Comparison of ENCODE assay signal across 1 cellular context in genomic region chr9:107211331-107211730, GRCh38.
TF ChIP-seq lines count a peak whose summit lies in the region.

No MANE protein-coding gene starts in this region.

TF ChIP-seq in GM23338, 12 proteins besides CTCF, POLR2A, EP300 and RAD21 (continued from another document):
- TF ChIP-seq, protein P1, sequence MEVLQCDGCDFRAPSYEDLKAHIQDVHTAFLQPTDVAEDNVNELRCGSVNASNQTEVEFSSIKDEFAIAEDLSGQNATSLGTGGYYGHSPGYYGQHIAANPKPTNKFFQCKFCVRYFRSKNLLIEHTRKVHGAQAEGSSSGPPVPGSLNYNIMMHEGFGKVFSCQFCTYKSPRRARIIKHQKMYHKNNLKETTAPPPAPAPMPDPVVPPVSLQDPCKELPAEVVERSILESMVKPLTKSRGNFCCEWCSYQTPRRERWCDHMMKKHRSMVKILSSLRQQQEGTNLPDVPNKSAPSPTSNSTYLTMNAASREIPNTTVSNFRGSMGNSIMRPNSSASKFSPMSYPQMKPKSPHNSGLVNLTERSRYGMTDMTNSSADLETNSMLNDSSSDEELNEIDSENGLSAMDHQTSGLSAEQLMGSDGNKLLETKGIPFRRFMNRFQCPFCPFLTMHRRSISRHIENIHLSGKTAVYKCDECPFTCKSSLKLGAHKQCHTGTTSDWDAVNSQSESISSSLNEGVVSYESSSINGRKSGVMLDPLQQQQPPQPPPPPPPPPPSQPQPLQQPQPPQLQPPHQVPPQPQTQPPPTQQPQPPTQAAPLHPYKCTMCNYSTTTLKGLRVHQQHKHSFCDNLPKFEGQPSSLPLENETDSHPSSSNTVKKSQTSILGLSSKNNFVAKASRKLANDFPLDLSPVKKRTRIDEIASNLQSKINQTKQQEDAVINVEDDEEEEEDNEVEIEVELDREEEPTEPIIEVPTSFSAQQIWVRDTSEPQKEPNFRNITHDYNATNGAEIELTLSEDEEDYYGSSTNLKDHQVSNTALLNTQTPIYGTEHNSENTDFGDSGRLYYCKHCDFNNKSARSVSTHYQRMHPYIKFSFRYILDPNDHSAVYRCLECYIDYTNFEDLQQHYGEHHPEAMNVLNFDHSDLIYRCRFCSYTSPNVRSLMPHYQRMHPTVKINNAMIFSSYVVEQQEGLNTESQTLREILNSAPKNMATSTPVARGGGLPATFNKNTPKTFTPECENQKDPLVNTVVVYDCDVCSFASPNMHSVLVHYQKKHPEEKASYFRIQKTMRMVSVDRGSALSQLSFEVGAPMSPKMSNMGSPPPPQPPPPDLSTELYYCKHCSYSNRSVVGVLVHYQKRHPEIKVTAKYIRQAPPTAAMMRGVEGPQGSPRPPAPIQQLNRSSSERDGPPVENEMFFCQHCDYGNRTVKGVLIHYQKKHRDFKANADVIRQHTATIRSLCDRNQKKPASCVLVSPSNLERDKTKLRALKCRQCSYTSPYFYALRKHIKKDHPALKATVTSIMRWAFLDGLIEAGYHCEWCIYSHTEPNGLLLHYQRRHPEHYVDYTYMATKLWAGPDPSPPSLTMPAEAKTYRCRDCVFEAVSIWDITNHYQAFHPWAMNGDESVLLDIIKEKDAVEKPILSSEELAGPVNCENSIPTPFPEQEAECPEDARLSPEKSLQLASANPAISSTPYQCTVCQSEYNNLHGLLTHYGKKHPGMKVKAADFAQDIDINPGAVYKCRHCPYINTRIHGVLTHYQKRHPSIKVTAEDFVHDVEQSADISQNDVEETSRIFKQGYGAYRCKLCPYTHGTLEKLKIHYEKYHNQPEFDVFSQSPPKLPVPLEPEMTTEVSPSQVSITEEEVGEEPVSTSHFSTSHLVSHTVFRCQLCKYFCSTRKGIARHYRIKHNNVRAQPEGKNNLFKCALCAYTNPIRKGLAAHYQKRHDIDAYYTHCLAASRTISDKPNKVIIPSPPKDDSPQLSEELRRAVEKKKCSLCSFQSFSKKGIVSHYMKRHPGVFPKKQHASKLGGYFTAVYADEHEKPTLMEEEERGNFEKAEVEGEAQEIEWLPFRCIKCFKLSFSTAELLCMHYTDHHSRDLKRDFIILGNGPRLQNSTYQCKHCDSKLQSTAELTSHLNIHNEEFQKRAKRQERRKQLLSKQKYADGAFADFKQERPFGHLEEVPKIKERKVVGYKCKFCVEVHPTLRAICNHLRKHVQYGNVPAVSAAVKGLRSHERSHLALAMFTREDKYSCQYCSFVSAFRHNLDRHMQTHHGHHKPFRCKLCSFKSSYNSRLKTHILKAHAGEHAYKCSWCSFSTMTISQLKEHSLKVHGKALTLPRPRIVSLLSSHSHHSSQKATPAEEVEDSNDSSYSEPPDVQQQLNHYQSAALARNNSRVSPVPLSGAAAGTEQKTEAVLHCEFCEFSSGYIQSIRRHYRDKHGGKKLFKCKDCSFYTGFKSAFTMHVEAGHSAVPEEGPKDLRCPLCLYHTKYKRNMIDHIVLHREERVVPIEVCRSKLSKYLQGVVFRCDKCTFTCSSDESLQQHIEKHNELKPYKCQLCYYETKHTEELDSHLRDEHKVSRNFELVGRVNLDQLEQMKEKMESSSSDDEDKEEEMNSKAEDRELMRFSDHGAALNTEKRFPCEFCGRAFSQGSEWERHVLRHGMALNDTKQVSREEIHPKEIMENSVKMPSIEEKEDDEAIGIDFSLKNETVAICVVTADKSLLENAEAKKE (CRISPR knock-in tag; IDR thresholded peaks at IDR 0.05), result no peak
